ENCODE assay signal across 6 cellular contexts in the genomic region with DNA sequence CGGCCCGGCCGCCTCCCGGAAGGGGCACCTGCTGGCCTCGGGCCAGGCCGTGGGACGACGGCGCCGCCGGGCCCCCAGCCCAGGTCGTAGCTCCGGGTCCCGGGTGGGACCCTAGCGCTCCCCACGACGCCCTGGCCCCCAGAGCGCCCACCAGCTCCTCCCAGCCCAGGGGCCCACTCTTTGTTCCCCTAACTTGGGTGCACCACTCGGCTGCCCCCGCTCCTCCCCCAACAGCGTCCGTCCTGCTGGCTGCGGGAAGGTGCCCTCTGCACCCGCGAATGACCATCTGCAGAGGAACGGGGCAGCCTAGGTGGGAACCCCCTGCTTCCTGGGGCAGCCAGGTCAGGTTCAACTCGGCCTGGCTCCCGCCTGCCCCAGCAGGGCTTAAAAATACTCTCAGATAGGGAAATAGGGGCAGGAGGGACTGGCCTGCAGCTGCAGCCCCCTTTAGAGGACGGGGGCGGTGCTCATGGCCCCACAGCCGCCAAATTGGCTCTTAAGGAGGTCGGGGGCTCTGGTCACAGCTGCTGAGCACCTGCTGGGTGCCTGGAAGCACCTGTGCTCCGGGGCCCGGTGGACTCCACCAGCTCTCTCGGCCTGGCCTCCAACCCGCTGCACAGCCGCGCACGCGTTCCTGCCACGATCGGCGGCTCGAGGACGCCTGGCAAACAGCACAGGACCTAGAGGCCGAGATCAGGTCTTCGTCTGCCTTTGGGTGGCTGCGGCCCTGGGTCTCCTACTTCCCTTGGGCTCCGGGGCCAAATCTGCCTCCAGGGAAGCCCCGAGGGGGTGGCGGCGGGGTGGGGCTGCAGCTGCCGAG. TPM values are rescaled to one million over a fixed set of nuclear protein-coding genes. Genes with fewer than 3 reads are reported as not detected.
DNase-seq lines count a peak whose midpoint lies in the region; ATAC-seq and TF ChIP-seq lines count a peak whose summit lies in the region.

No MANE protein-coding gene starts in this region.

- no peaks in the 10 kb centered on the region for H3K9me3 Mint-ChIP-seq in HFFc6

- peak overlapping the region; percentile 25 for H3K4me3 ChIP-seq in retinal pigment epithelial cell (ENCODE audit: low read length)

- TF ChIP-seq CTCF in retinal pigment epithelial cell (conservative IDR thresholded peaks at IDR 0.05; ENCODE audit: low read depth, low read length) (no peak), GM13977 (IDR thresholded peaks at IDR 0.05; ENCODE audit: extremely low read depth, insufficient read depth, missing control alignments) (no peak), HFFc6 (IDR thresholded peaks at IDR 0.05) (no peak)

- intact Hi-C loops in Right ventricle myocardium inferior (cut with DNase I): loop anchor here (2.0 kb wide), 1 partner anchor 15 kb away; no protein-coding TSS in a partner anchor
- intact Hi-C loops in cardiac septum (cut with DNase I): no loop called here

- H3K4me1 Mint-ChIP-seq in HFFc6 (ENCODE audit: low read depth): peaks cover 17% of the 10 kb centered on the region

- DNase-seq in Right ventricle myocardium inferior (ENCODE audit: missing footprints): peak; percentile 79
- no peak for DNase-seq in cardiac septum (ENCODE audit: low spot score)
- DNase-seq in dermis blood vessel endothelial cell: peak; percentile 49
- no peak for DNase-seq in retinal pigment epithelial cell (ENCODE audit: low read depth)
- DNase-seq in GM13977 (ENCODE audit: low spot score): no peak
- DNase-seq in HFFc6: no peak

- no peak overlapping the region for H3K4me3 Mint-ChIP-seq in HFFc6

- H3K27ac Mint-ChIP-seq in HFFc6: no peak overlapping the region

- no peak for ATAC-seq in Right ventricle myocardium inferior

- peaks cover 3% of the 10 kb centered on the region for H3K27me3 Mint-ChIP-seq in HFFc6 (ENCODE audit: insufficient read depth)

- in situ Hi-C loops in GM13977 (cut with MboI; ENCODE audit: low pct_unique_long_range_greater_than_20kb, low sequenced_read_pairs, unreplicated experiment): no loop called here

- H3K36me3 Mint-ChIP-seq in HFFc6 (ENCODE audit: low read depth): no peaks in the 10 kb centered on the region

RNA-seq across cellular contexts. Expression of gene LAMA5, which starts 0.6 kb away (rescaled TPM):
- total RNA-seq in Right ventricle myocardium inferior: 89.3 TPM
- 101 TPM for total RNA-seq in cardiac septum
- total RNA-seq in dermis blood vessel endothelial cell: 55.8 and 127 TPM in 2 replicates
- 1 to 10 TPM; 1.2 to 2.4 (median 1.5) TPM for total RNA-seq in HFFc6 (2021; fragmentation: NEBNext Ultra II Directional; extraction: Animal tissue kit (Norgen Biotek cat#: 25700))

RNA-seq across cellular contexts. Expression of gene RPS21, which starts 19.2 kb away (rescaled TPM):
- total RNA-seq in Right ventricle myocardium inferior: 782 TPM
- total RNA-seq in cardiac septum: 466 TPM
- total RNA-seq in dermis blood vessel endothelial cell: 226 and 1,095 TPM in 2 replicates
- total RNA-seq in HFFc6 (2021; fragmentation: NEBNext Ultra II Directional; extraction: Animal tissue kit (Norgen Biotek cat#: 25700)): 1,000 to 10,000 TPM; 1,061 to 1,388 (median 1,229) TPM

RNA-seq across cellular contexts. Expression of gene CABLES2, which starts 39.4 kb away (rescaled TPM):
- total RNA-seq in Right ventricle myocardium inferior (18.1 TPM), cardiac septum (10.7 TPM), dermis blood vessel endothelial cell (0.85 and 1.9 TPM in 2 replicates)
- total RNA-seq in HFFc6 (2021; fragmentation: NEBNext Ultra II Directional; extraction: Animal tissue kit (Norgen Biotek cat#: 25700)): 1 to 10 TPM; 4.9 to 7.0 (median 6.6) TPM

RNA-seq across cellular contexts. Expression of gene RBBP8NL, which starts 59.6 kb away (rescaled TPM):
- total RNA-seq in Right ventricle myocardium inferior (not detected), cardiac septum (not detected), dermis blood vessel endothelial cell (not detected in 2 replicates)
- not detected for total RNA-seq in HFFc6 (2021; fragmentation: NEBNext Ultra II Directional; extraction: Animal tissue kit (Norgen Biotek cat#: 25700))

Comparison
In these comparisons a context has a peak if more than half of its experiments do, and no peak if none do; other contexts are left out.
1. DNase-seq: peak in Right ventricle myocardium inferior (single experiment) and dermis blood vessel endothelial cell (single experiment); none in cardiac septum (single experiment), retinal pigment epithelial cell (single experiment), GM13977 (single experiment) and HFFc6 (single experiment).
2. RNA of gene LAMA5, which starts 0.6 kb away (total RNA-seq): 101 TPM in cardiac septum (single experiment), 89.3 TPM in Right ventricle myocardium inferior (single experiment) and 55.8 to 127 TPM in dermis blood vessel endothelial cell; 1.2 to 2.4 TPM in HFFc6; every median in the first group is over 10 times any median in the second.